27 cellular contexts compared by ENCODE assay signal in the genomic region with DNA sequence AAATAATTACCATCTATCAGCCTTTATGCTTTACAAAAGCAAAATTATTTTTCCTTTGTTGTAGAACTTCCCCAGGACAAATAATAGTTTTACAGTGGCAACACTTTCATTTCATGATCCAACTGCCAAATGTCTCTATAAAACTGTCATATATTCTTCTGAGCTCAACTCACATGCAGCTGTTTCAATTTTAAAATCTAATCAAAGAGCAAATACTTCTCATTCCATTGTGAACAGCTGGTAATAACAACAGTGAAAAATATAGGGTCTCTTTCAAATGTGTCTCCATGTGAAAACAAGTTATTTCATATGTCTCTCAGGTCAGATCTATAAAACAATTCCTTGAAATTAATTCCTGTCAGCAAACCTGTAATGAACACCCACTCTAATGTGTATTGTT.
"Had no signal": no experiment of that assay in that cellular context is flagged by ENCODE, and none has a peak within 500 bp of the region (broad histone marks: within the 10 kb centered on the region; RNA-seq: fewer than 3 reads in every experiment).

No MANE protein-coding gene starts in this region.

- H3K4me3 Mint-ChIP-seq: activated CD4-positive, alpha-beta T cell treated with anti-CD3 and anti-CD28 coated beads, Interleukin-2, amount 10 ng/mL, durations not matched to agents 7 days and 5 days; activated CD8-positive, alpha-beta memory T cell treated with anti-CD3 and anti-CD28 coated beads, Interleukin-2, amount 10 ng/mL, durations not matched to agents 7 days and 5 days; activated CD8-positive, alpha-beta T cell treated with anti-CD3 and anti-CD28 coated beads for 36 hours; activated naive CD4-positive, alpha-beta T cell treated with anti-CD3 and anti-CD28 coated beads, Interleukin-2, amount 10 ng/mL, durations not matched to agents 7 days and 5 days; activated naive CD8-positive, alpha-beta T cell treated with anti-CD3 and anti-CD28 coated beads, Interleukin-2, amount 50 U/mL, for 24 hours; naive B cell; neural progenitor cell; stimulated activated naive CD8-positive, alpha-beta T cell treated with anti-CD3 and anti-CD28 coated beads, Interleukin-15, Interleukin-2, amounts not matched to agents 100 ng/mL and 50 ng/mL, for 24 hours; T-cell; T-helper 2 cell treated with Interferon-gamma antibody and Interleukin-4, amounts not matched to agents 5 μg/mL and 100 μg/mL, for 36 hours had no signal

- H3K27ac Mint-ChIP-seq: activated CD4-positive, alpha-beta T cell treated with anti-CD3 and anti-CD28 coated beads, Interleukin-2, amount 10 ng/mL, durations not matched to agents 7 days and 5 days; activated CD8-positive, alpha-beta memory T cell treated with anti-CD3 and anti-CD28 coated beads, Interleukin-2, amount 10 ng/mL, durations not matched to agents 7 days and 5 days; activated CD8-positive, alpha-beta T cell treated with anti-CD3 and anti-CD28 coated beads for 36 hours; activated naive CD4-positive, alpha-beta T cell treated with anti-CD3 and anti-CD28 coated beads, Interleukin-2, amount 10 ng/mL, durations not matched to agents 7 days and 5 days; activated naive CD8-positive, alpha-beta T cell treated with anti-CD3 and anti-CD28 coated beads, Interleukin-2, amount 50 U/mL, for 24 hours; neural progenitor cell; stimulated activated naive CD8-positive, alpha-beta T cell treated with anti-CD3 and anti-CD28 coated beads, Interleukin-15, Interleukin-2, amounts not matched to agents 100 ng/mL and 50 ng/mL, for 24 hours; T-cell; T-helper 2 cell treated with Interferon-gamma antibody and Interleukin-4, amounts not matched to agents 5 μg/mL and 100 μg/mL, for 36 hours had no signal

- H3K4me3 ChIP-seq: gastrocnemius medialis, neural progenitor cell, spleen, tibial artery had no signal

- ATAC-seq: activated CD8-positive, alpha-beta memory T cell treated with anti-CD3 and anti-CD28 coated beads, Interleukin-2, amount 10 ng/mL, durations not matched to agents 7 days and 5 days; activated CD8-positive, alpha-beta T cell treated with anti-CD3 and anti-CD28 coated beads for 36 hours; activated naive CD8-positive, alpha-beta T cell treated with anti-CD3 and anti-CD28 coated beads, Interleukin-2, amount 50 U/mL, for 24 hours; gastrocnemius medialis; left ventricle myocardium superior; T-cell had no signal

- DNase-seq: activated CD4-positive, alpha-beta T cell treated with anti-CD3 and anti-CD28 coated beads, Interleukin-2, amount 10 ng/mL, durations not matched to agents 7 days and 5 days; activated CD4-positive, CD25-positive, alpha-beta regulatory T cell treated with anti-CD3 and anti-CD28 coated beads, Interleukin-2, amount 50 U/mL, for 72 hours; activated CD8-positive, alpha-beta memory T cell treated with anti-CD3 and anti-CD28 coated beads, Interleukin-2, amount 10 ng/mL, durations not matched to agents 7 days and 5 days; activated CD8-positive, alpha-beta T cell treated with anti-CD3 and anti-CD28 coated beads for 36 hours; activated effector memory CD4-positive, alpha-beta T cell treated with anti-CD3 and anti-CD28 coated beads, Interleukin-2, amount 50 U/mL, for 16 hours; activated naive CD4-positive, alpha-beta T cell treated with anti-CD3 and anti-CD28 coated beads, Interleukin-2, amount 10 ng/mL, durations not matched to agents 7 days and 5 days; activated naive CD8-positive, alpha-beta T cell treated with anti-CD3 and anti-CD28 coated beads, Interleukin-2, amount 50 U/mL, for 24 hours; activated T-cell treated with anti-CD3 and anti-CD28 coated beads for 4 hours; aorta; brain microvascular endothelial cell; caudate nucleus; dermis blood vessel endothelial cell; effector CD8-positive, alpha-beta T cell; gastrocnemius medialis; head of caudate nucleus; hypothalamus; left ventricle myocardium superior; mammary epithelial cell; naive B cell; spleen; stimulated activated CD4-positive, alpha-beta T cell treated with anti-CD3 and anti-CD28 coated beads, Interleukin-4, amount 100 ng/mL, for 24 hours; T-cell; tibial artery; WERI-Rb-1 had no signal

- H3K9me3 Mint-ChIP-seq: activated CD4-positive, alpha-beta T cell treated with anti-CD3 and anti-CD28 coated beads, Interleukin-2, amount 10 ng/mL, durations not matched to agents 7 days and 5 days; activated CD8-positive, alpha-beta T cell treated with anti-CD3 and anti-CD28 coated beads for 36 hours; activated naive CD4-positive, alpha-beta T cell treated with anti-CD3 and anti-CD28 coated beads, Interleukin-2, amount 10 ng/mL, durations not matched to agents 7 days and 5 days; activated naive CD8-positive, alpha-beta T cell treated with anti-CD3 and anti-CD28 coated beads, Interleukin-2, amount 50 U/mL, for 24 hours; neural progenitor cell; stimulated activated naive CD8-positive, alpha-beta T cell treated with anti-CD3 and anti-CD28 coated beads, Interleukin-15, Interleukin-2, amounts not matched to agents 100 ng/mL and 50 ng/mL, for 24 hours; T-helper 2 cell treated with Interferon-gamma antibody and Interleukin-4, amounts not matched to agents 5 μg/mL and 100 μg/mL, for 36 hours had no signal

- H3K27me3 Mint-ChIP-seq: activated CD8-positive, alpha-beta memory T cell treated with anti-CD3 and anti-CD28 coated beads, Interleukin-2, amount 10 ng/mL, durations not matched to agents 7 days and 5 days; activated naive CD4-positive, alpha-beta T cell treated with anti-CD3 and anti-CD28 coated beads, Interleukin-2, amount 10 ng/mL, durations not matched to agents 7 days and 5 days; activated naive CD8-positive, alpha-beta T cell treated with anti-CD3 and anti-CD28 coated beads, Interleukin-2, amount 50 U/mL, for 24 hours; stimulated activated naive CD8-positive, alpha-beta T cell treated with anti-CD3 and anti-CD28 coated beads, Interleukin-15, Interleukin-2, amounts not matched to agents 100 ng/mL and 50 ng/mL, for 24 hours; T-cell had no signal

- H3K4me1 Mint-ChIP-seq: activated CD4-positive, alpha-beta T cell treated with anti-CD3 and anti-CD28 coated beads, Interleukin-2, amount 10 ng/mL, durations not matched to agents 7 days and 5 days; activated CD8-positive, alpha-beta memory T cell treated with anti-CD3 and anti-CD28 coated beads, Interleukin-2, amount 10 ng/mL, durations not matched to agents 7 days and 5 days; activated naive CD4-positive, alpha-beta T cell treated with anti-CD3 and anti-CD28 coated beads, Interleukin-2, amount 10 ng/mL, durations not matched to agents 7 days and 5 days; activated naive CD8-positive, alpha-beta T cell treated with anti-CD3 and anti-CD28 coated beads, Interleukin-2, amount 50 U/mL, for 24 hours; naive B cell; T-cell had no signal

- H3K36me3 Mint-ChIP-seq: activated CD8-positive, alpha-beta memory T cell treated with anti-CD3 and anti-CD28 coated beads, Interleukin-2, amount 10 ng/mL, durations not matched to agents 7 days and 5 days; activated naive CD4-positive, alpha-beta T cell treated with anti-CD3 and anti-CD28 coated beads, Interleukin-2, amount 10 ng/mL, durations not matched to agents 7 days and 5 days; naive B cell; neural progenitor cell; T-cell had no signal
